Comparison of ENCODE assay signal across 1 cellular context in genomic region chr22:42939941-42940653, GRCh38.
TF ChIP-seq lines count a peak whose summit lies in the region.

No MANE protein-coding gene starts in this region.

TF ChIP-seq in HCT116, 20 proteins besides CTCF, POLR2A, EP300 and RAD21 (continued from another document):
- 0 out of 2 replicates have a peak, but pooled peaks have one; percentile 15 for TF ChIP-seq POLR2AphosphoS5 (IDR thresholded peaks at IDR 0.05; ENCODE audit: low read depth, low read length)
- no peak for TF ChIP-seq EGR1 (IDR thresholded peaks at IDR 0.05; ENCODE audit: low read depth)
- no peak for TF ChIP-seq ZFX (IDR thresholded peaks at IDR 0.05)
- TF ChIP-seq SRF (IDR thresholded peaks at IDR 0.05; ENCODE audit: low read depth), result no peak
- TF ChIP-seq EZH2 (IDR thresholded peaks at IDR 0.05), result no peak
- peak; percentile 58 for TF ChIP-seq CEBPB (IDR thresholded peaks at IDR 0.05; ENCODE audit: low read depth)
- no peak for TF ChIP-seq TCF7L2 (IDR thresholded peaks at IDR 0.05; ENCODE audit: borderline replicate concordance, extremely low read depth, insufficient read depth, insufficient read length)
- TF ChIP-seq ELF1 (IDR thresholded peaks at IDR 0.05; ENCODE audit: borderline replicate concordance, low read depth), result no peak; the same call in 1 of the 2 replicates
- TF ChIP-seq REST (IDR thresholded peaks at IDR 0.05; ENCODE audit: low read depth), result no peak
- TF ChIP-seq SP1 (IDR thresholded peaks at IDR 0.05; ENCODE audit: low read depth), result peak; percentile 88
